Comparison of ENCODE assay signal across 3 cellular contexts in genomic region chr1:224678168-224678567, GRCh38.
"Had no signal": no experiment of that assay in that cellular context is flagged by ENCODE, and none has a peak within 500 bp of the region (broad histone marks: within the 10 kb centered on the region; RNA-seq: fewer than 3 reads in every experiment).

No MANE protein-coding gene starts in this region.

- ATAC-seq: GM12878 had no signal

- H3K4me3 ChIP-seq: GM12878 had no signal

- DNase-seq: GDM1, GF-D8 had no signal
